ENCODE assay signal across 1 cellular context in the genomic region with DNA sequence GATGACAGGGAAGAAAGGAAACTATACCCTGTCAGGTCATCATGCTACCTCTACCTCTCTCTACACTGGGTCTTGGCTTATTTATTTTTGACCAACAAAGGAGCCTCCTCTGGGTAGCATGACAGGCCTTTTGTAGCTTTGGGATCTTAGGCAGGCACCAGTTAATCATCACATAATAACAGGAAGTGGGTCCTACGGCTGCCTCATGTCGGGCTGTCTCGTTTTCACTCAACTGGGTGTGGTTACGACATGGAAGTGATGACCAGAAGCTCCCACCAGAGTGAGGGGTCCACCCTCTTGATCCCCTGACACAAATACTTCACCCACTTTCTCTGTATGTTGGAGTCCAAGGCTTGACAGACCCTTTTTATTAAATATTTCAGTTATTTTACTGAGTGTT.
TF ChIP-seq lines count a peak whose summit lies in the region.

No MANE protein-coding gene starts in this region.

TF ChIP-seq in SK-N-SH, 30 proteins besides CTCF, POLR2A, EP300 and RAD21 (continued from another document):
- TF ChIP-seq USF1 (IDR thresholded peaks at IDR 0.05; ENCODE audit: borderline replicate concordance, low read depth) (no peak), FOSL2 (IDR thresholded peaks at IDR 0.05; ENCODE audit: borderline replicate concordance, low read depth) (no peak), MXI1 (IDR thresholded peaks at IDR 0.05; ENCODE audit: low read depth, low read length) (no peak)
- TF ChIP-seq, protein P1, sequence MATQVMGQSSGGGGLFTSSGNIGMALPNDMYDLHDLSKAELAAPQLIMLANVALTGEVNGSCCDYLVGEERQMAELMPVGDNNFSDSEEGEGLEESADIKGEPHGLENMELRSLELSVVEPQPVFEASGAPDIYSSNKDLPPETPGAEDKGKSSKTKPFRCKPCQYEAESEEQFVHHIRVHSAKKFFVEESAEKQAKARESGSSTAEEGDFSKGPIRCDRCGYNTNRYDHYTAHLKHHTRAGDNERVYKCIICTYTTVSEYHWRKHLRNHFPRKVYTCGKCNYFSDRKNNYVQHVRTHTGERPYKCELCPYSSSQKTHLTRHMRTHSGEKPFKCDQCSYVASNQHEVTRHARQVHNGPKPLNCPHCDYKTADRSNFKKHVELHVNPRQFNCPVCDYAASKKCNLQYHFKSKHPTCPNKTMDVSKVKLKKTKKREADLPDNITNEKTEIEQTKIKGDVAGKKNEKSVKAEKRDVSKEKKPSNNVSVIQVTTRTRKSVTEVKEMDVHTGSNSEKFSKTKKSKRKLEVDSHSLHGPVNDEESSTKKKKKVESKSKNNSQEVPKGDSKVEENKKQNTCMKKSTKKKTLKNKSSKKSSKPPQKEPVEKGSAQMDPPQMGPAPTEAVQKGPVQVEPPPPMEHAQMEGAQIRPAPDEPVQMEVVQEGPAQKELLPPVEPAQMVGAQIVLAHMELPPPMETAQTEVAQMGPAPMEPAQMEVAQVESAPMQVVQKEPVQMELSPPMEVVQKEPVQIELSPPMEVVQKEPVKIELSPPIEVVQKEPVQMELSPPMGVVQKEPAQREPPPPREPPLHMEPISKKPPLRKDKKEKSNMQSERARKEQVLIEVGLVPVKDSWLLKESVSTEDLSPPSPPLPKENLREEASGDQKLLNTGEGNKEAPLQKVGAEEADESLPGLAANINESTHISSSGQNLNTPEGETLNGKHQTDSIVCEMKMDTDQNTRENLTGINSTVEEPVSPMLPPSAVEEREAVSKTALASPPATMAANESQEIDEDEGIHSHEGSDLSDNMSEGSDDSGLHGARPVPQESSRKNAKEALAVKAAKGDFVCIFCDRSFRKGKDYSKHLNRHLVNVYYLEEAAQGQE (IDR thresholded peaks at IDR 0.05; ENCODE audit: low read depth, low read length), result no peak
